In genomic region chr16:67561501-67561823, GRCh38 we compare ENCODE assay signal across 8 cellular contexts. TPM values are rescaled to one million over a fixed set of nuclear protein-coding genes. Genes with fewer than 3 reads are reported as not detected.
DNase-seq lines count a peak whose midpoint lies in the region; ATAC-seq and TF ChIP-seq lines count a peak whose summit lies in the region.

No MANE protein-coding gene starts in this region.

- H3K4me1 ChIP-seq in GM23248 (ENCODE audit: insufficient read depth) (peaks cover 16% of the 10 kb centered on the region), gastrocnemius medialis (peaks cover 24 to 35% of the 10 kb centered on the region in 2 donors)

- H3K27me3 Mint-ChIP-seq in T-helper 17 cell: no peaks in the 10 kb centered on the region

- H2AFZ ChIP-seq in GM23248: peak overlapping the region; percentile 96

- peaks cover 49% of the 10 kb centered on the region for H3K79me2 ChIP-seq in GM23248 (ENCODE audit: insufficient read depth)

- ATAC-seq in T-helper 17 cell (no peak), gastrocnemius medialis (no peak), left colon (no peak)

- H3K9me3 ChIP-seq in GM23248 (ENCODE audit: low read depth) (no peaks in the 10 kb centered on the region), T-helper 17 cell (ENCODE audit: control insufficient read depth, low read length, poor library complexity, severe bottlenecking) (no peaks in the 10 kb centered on the region), gastrocnemius medialis (no peaks in the 10 kb centered on the region)

- peaks cover 36% of the 10 kb centered on the region for H3K4me1 Mint-ChIP-seq in T-helper 17 cell

- H3K4me3 ChIP-seq in GM23248 (peak overlapping the region; percentile 87), foreskin fibroblast (ENCODE audit: low read depth in 1 of 2, low read length in 2 of 2) (peak overlapping the region; percentile 69 to 74), gastrocnemius medialis (peak overlapping the region; percentile 69 to 97 (median 80))

- H3K4me3 Mint-ChIP-seq in T-helper 17 cell: peak overlapping the region; percentile 90

- no peaks in the 10 kb centered on the region for H3K36me3 ChIP-seq in GM23248 (ENCODE audit: low read depth)
- no peaks in the 10 kb centered on the region for H3K36me3 ChIP-seq in gastrocnemius medialis

- H3K27ac Mint-ChIP-seq in T-helper 17 cell: peak overlapping the region; percentile 87

- in situ Hi-C loops in GM23248 (cut with MboI) (no loop called here), gastrocnemius medialis (cut with MboI; ENCODE audit: low sequenced_read_pairs in 4 of 4) (no loop called here)

- H3K36me3 Mint-ChIP-seq in T-helper 17 cell (ENCODE audit: low read depth): peaks cover 2% of the 10 kb centered on the region

- no peak for TF ChIP-seq CTCF in foreskin fibroblast (IDR thresholded peaks at IDR 0.05; ENCODE audit: low read depth, low read length)
- TF ChIP-seq CTCF in gastrocnemius medialis (IDR thresholded peaks at IDR 0.05 in 4 of 5, conservative IDR thresholded peaks at IDR 0.05 in 1 of 5): no peak

- H4K20me1 ChIP-seq in GM23248 (ENCODE audit: insufficient read depth): no peaks in the 10 kb centered on the region

- H3K27me3 ChIP-seq in GM23248 (replicated peaks; ENCODE audit: insufficient read depth) (no peaks in the 10 kb centered on the region), gastrocnemius medialis (no peaks in the 10 kb centered on the region)

- DNase-seq in GM23248 (no peak), T-helper 17 cell (no peak), foreskin fibroblast (no peak), gastrocnemius medialis (no peak), SHP77 (lab: John Stamatoyannopoulos, UW) (no peak), left colon (no peak), NCI-H128 (lab: John Stamatoyannopoulos, UW; ENCODE audit: unreplicated experiment) (no peak)
- DNase-seq in stimulated activated CD4-positive, alpha-beta T cell treated with anti-CD3 and anti-CD28 coated beads, Interleukin-4, amount 100 ng/mL, for 4 hours: no peak

- H3K27ac ChIP-seq in GM23248: peak overlapping the region; percentile 98
- H3K27ac ChIP-seq in gastrocnemius medialis: peak overlapping the region; percentile 90 to 100 (median 100)

- no peaks in the 10 kb centered on the region for H3K9me2 ChIP-seq in GM23248 (ENCODE audit: insufficient read depth)

- intact Hi-C loops in gastrocnemius medialis (cut with DNase I; ENCODE audit: low total_unique reads) (loop anchor here (10.0 kb wide), 1 partner anchor 283 kb away; the partner anchor contains the start of genes CENPT, NUTF2 and THAP11), left colon (cut with DNase I, micrococcal nuclease) (loop anchor here in 1 of 2 donors (10.0 kb wide), 1 partner anchor 93 kb away; no protein-coding TSS in a partner anchor)

- peaks cover 24% of the 10 kb centered on the region for H3F3A ChIP-seq in GM23248 (ENCODE audit: insufficient read depth)

- H3K9ac ChIP-seq in GM23248: peak overlapping the region; percentile 99

- no peak for TF ChIP-seq POLR2A in gastrocnemius medialis (IDR thresholded peaks at IDR 0.05)

- peak overlapping the region; percentile 90 for H3K4me2 ChIP-seq in GM23248 (ENCODE audit: unreplicated experiment)

- 3 to 6% methylated on average over 8 of the region's 8 CpGs for WGBS in GM23248 (ENCODE audit: low coverage in 1 of 2, low lambda C conversion rate in 2 of 2, missing lambda C conversion rate in 2 of 2), 2 experiments

RNA-seq across cellular contexts. Expression of gene CTCF, which starts 0.9 kb away (rescaled TPM):
- 21.9 and 30.7 TPM in 2 replicates for total RNA-seq in GM23248 (2014; rRNA removed; shearing (Covaris generic))
- 19.6 and 19.9 TPM in 2 replicates for polyA plus RNA-seq in GM23248 (2016; fragmentation: Nextera tagmentation; extraction: Ambion mirVana)
- total RNA-seq in T-helper 17 cell: 10 to 100 TPM; 48.5 to 57.8 TPM
- total RNA-seq in gastrocnemius medialis: 10 to 100 TPM; 25.9 to 35.9 (median 30.3) TPM
- 10 to 100 TPM; 37.0 to 42.2 TPM for total RNA-seq in left colon

RNA-seq across cellular contexts. Expression of gene RIPOR1, which starts 32.8 kb away (rescaled TPM):
- 27.8 and 81.3 TPM in 2 replicates for total RNA-seq in GM23248 (2014; rRNA removed; shearing (Covaris generic))
- 91.6 and 95.0 TPM in 2 replicates for polyA plus RNA-seq in GM23248 (2016; fragmentation: Nextera tagmentation; extraction: Ambion mirVana)
- 10 to 100 TPM; 46.5 to 66.0 TPM for total RNA-seq in T-helper 17 cell
- 10 to 100 TPM; 10.6 to 65.4 (median 25.1) TPM for total RNA-seq in gastrocnemius medialis
- 10 to 100 TPM; 14.4 to 22.4 TPM for total RNA-seq in left colon
